In the genomic region with DNA sequence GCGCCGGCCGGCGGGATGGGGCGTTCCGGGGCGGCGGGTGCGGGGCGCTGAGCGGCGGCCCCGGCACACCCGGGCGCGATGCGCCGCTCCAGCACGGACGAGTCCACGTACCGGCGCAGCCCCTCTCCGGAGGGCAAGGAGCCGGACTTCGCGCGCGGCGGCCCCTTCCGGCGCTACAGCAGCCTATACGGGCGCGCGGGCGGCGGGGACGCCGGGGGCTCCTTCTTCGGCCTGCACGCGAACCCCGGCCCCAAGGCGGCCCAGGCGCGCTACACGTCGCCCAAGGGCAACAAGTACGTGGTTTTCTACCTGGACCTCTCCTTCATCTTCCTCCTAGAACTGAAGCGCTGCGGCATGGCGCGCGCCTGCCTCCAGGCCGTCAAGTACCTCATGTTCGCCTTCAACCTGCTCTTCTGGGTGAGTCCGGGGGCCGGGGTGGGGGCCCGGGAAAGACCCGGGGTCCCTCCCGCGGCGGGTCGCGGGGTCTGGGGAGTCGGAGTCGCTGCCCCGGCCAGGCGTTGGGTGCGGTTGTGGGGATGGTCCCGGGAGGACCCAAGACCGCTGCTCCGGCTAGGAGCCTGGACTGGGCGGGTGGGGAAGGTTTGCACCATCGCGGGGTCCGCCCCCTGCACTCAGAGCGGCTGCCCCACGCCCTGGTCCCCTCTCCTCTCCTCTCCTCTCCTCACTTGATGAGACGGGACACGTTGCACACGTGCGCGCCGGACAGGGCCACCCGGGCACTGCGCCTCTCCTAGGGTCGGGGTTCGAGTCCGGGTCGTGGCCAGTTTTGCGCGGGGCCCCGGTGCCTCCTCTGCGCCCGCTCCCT, we compare ENCODE assay signal across 9 cellular contexts. TPM values are rescaled to one million over a fixed set of nuclear protein-coding genes. Genes with fewer than 3 reads are reported as not detected.
DNase-seq lines count a peak whose midpoint lies in the region; ATAC-seq, FAIRE-seq and TF ChIP-seq lines count a peak whose summit lies in the region.
"Had no signal": no experiment of that assay in that cellular context is flagged by ENCODE, and none has a peak within 500 bp of the region (broad histone marks: within the 10 kb centered on the region; RNA-seq: fewer than 3 reads in every experiment).

No MANE protein-coding gene starts in this region.

- DNase-seq in NCI-H2196 (lab: John Stamatoyannopoulos, UW; ENCODE audit: unreplicated experiment) (peak; percentile 51), NCI-H2196 treated with DMSO at 0.1 percent for 48 hours (lab: John Stamatoyannopoulos, UW; ENCODE audit: unreplicated experiment) (no peak), T-cell (no peak), glutamatergic neuron (no peak), small intestine (no peak), DMS79 (lab: John Stamatoyannopoulos, UW) (no peak), posterior vena cava (ENCODE audit: low spot score) (no peak)

- H3K27me3 Mint-ChIP-seq in T-cell (peaks cover 0 to 2% of the 10 kb centered on the region in 2 donors), glutamatergic neuron (ENCODE audit: unreplicated experiment) (peaks cover 3% of the 10 kb centered on the region)

- 13 to 20% (median 19%) methylated on average over 65 to 97 of the region's 97 CpGs for WGBS in small intestine, 3 donors

- H3K36me3 Mint-ChIP-seq in T-cell = no peaks in the 10 kb centered on the region
- H3K36me3 Mint-ChIP-seq in glutamatergic neuron (ENCODE audit: unreplicated experiment) = no peaks in the 10 kb centered on the region

- FAIRE-seq in small intestine (lab: Jason Lieb, UNC) = no peak

- H3K4me1 Mint-ChIP-seq in T-cell (peaks cover 0 to 8% (median 5%) of the 10 kb centered on the region in 3 donors), glutamatergic neuron (ENCODE audit: low read depth, unreplicated experiment) (peaks cover 4% of the 10 kb centered on the region)

- H3K27ac ChIP-seq in small intestine (ENCODE audit: low read depth in 1 of 2, low read length in 1 of 2) = no peak overlapping the region
- H3K27ac ChIP-seq: SJSA1 had no signal

- POLR2A ChIA-PET in T-cell (lab: Charles Lee) = no interaction called here

- no peaks in the 10 kb centered on the region for H3K9me3 Mint-ChIP-seq in T-cell
- peaks cover 2% of the 10 kb centered on the region for H3K9me3 Mint-ChIP-seq in glutamatergic neuron (ENCODE audit: unreplicated experiment)

- H3K36me3 ChIP-seq in small intestine (ENCODE audit: control insufficient read depth in 2 of 2, insufficient read depth in 2 of 2, low read length in 2 of 2) = no peaks in the 10 kb centered on the region

- CTCF ChIA-PET in T-cell (lab: Charles Lee) = no interaction called here

- no peaks in the 10 kb centered on the region for H3K9me3 ChIP-seq in small intestine (ENCODE audit: control insufficient read depth, low read depth)
- H3K9me3 ChIP-seq: SJSA1 had no signal

- ATAC-seq in T-cell (replicated peaks in 1 of 4) (peak in 3 of 4 experiments; percentile 10 to 22 (median 15)), GM18870 (IDR thresholded peaks at IDR 0.05; ENCODE audit: unreplicated experiment) (no peak)

- intact Hi-C loops in posterior vena cava (cut with DNase I) = loop anchor here in 1 of 2 donors (5.0 kb wide), 1 partner anchor 202 kb away; no protein-coding TSS in a partner anchor

- H3K4me1 ChIP-seq in small intestine (ENCODE audit: control insufficient read depth in 2 of 2, insufficient read depth in 1 of 2, low read depth in 1 of 2, low read length in 1 of 2) = peaks cover 0 to 4% of the 10 kb centered on the region in 2 donors

- no peak for TF ChIP-seq CTCF in glutamatergic neuron (IDR thresholded peaks at IDR 0.05; ENCODE audit: partially characterized antibody, unreplicated experiment)

- H3K4me3 ChIP-seq in small intestine (ENCODE audit: low read depth in 1 of 2, low read length in 2 of 2) = peak overlapping the region; percentile 20 to 42
- H3K4me3 ChIP-seq: SJSA1 had no signal

- H3K4me3 Mint-ChIP-seq in T-cell = peak overlapping the region; percentile 28 to 49 (median 48)
- H3K4me3 Mint-ChIP-seq in glutamatergic neuron (ENCODE audit: unreplicated experiment) = peak overlapping the region; percentile 77

- H3K27ac Mint-ChIP-seq in T-cell (no peak overlapping the region), glutamatergic neuron (ENCODE audit: unreplicated experiment) (no peak overlapping the region)

- peaks cover 0 to 6% of the 10 kb centered on the region in 2 donors for H3K27me3 ChIP-seq in small intestine (ENCODE audit: control insufficient read depth in 2 of 2, insufficient read depth in 2 of 2, low read length in 2 of 2)
- H3K27me3 ChIP-seq: SJSA1 had no signal

RNA-seq across cellular contexts. Expression of a gene that starts 7.5 kb away (rescaled TPM):
- total RNA-seq in T-cell (1 to 10 TPM; 3.1 to 5.8 (median 4.4) TPM), glutamatergic neuron (ENCODE audit: unreplicated experiment) (82.5 TPM), posterior vena cava (10 to 100 TPM; 75.7 to 97.3 TPM)
- polyA plus RNA-seq in small intestine = 10 to 100 TPM in 1 of 3 donors, 1 to 10 TPM in 2; 5.1 to 53.3 (median 7.3) TPM

RNA-seq across cellular contexts. Expression of a gene that starts 7.8 kb away (rescaled TPM):
- total RNA-seq in T-cell = 10 to 100 TPM; 34.2 to 73.9 (median 68.7) TPM
- total RNA-seq in glutamatergic neuron (ENCODE audit: unreplicated experiment) = 106 TPM
- 100 to 1,000 TPM; 124 to 140 (median 139) TPM for polyA plus RNA-seq in small intestine
- 10 to 100 TPM; 63.9 to 91.4 TPM for total RNA-seq in posterior vena cava

RNA-seq across cellular contexts. Expression of a gene that starts 17.4 kb away (rescaled TPM):
- total RNA-seq in T-cell (10 to 100 TPM; 14.9 to 28.2 (median 25.6) TPM), glutamatergic neuron (ENCODE audit: unreplicated experiment) (346 TPM), posterior vena cava (100 to 1,000 TPM; 473 to 490 TPM)
- 100 to 1,000 TPM; 187 to 359 (median 242) TPM for polyA plus RNA-seq in small intestine

RNA-seq across cellular contexts. Expression of a gene that starts 22.4 kb away (rescaled TPM):
- 1 to 10 TPM; 1.4 to 2.9 (median 1.5) TPM for total RNA-seq in T-cell
- 19.7 TPM for total RNA-seq in glutamatergic neuron (ENCODE audit: unreplicated experiment)
- 10 to 100 TPM; 47.3 to 88.8 (median 83.0) TPM for polyA plus RNA-seq in small intestine
- 1 to 10 TPM; 3.5 to 4.3 TPM for total RNA-seq in posterior vena cava
- total RNA-seq: SJSA1 had no signal

RNA-seq across cellular contexts. Expression of a gene that starts 31.4 kb away (rescaled TPM):
- total RNA-seq in T-cell (100 to 1,000 TPM; 172 to 212 (median 206) TPM), glutamatergic neuron (ENCODE audit: unreplicated experiment) (32.3 TPM), posterior vena cava (10 to 100 TPM; 80.7 to 85.5 TPM)
- 100 to 1,000 TPM in 2 of 3 donors, 10 to 100 TPM in 1; 66.2 to 250 (median 190) TPM for polyA plus RNA-seq in small intestine

Comparison
In these comparisons a context has a peak if more than half of its experiments do, and no peak if none do; other contexts are left out.
1. RNA of a gene that starts 7.5 kb away (total RNA-seq): 75.7 to 97.3 TPM in posterior vena cava and 82.5 TPM in glutamatergic neuron (single experiment); 3.1 to 5.8 TPM in T-cell; every median in the first group is over 10 times any median in the second.
2. RNA of a gene that starts 17.4 kb away (total RNA-seq): 473 to 490 TPM in posterior vena cava and 346 TPM in glutamatergic neuron (single experiment); 14.9 to 28.2 TPM in T-cell; every median in the first group is over 10 times any median in the second.